ENCODE assay signal across 8 cellular contexts in genomic region chr11:65476632-65477270, GRCh38. TPM values are rescaled to one million over a fixed set of nuclear protein-coding genes. Genes with fewer than 3 reads are reported as not detected.
DNase-seq lines count a peak whose midpoint lies in the region; ATAC-seq and TF ChIP-seq lines count a peak whose summit lies in the region.

No MANE protein-coding gene starts in this region.

- H4K20me1 ChIP-seq in BLaER1, result no peaks in the 10 kb centered on the region
- no peaks in the 10 kb centered on the region for H4K20me1 ChIP-seq in Loucy (ENCODE audit: insufficient read depth, low read length, poor library complexity, severe bottlenecking)
- no peaks in the 10 kb centered on the region for H4K20me1 ChIP-seq in mammary epithelial cell (ENCODE audit: insufficient read depth, low read length)

- H3F3A ChIP-seq in Loucy (ENCODE audit: low read depth), result no peaks in the 10 kb centered on the region

- no peaks in the 10 kb centered on the region for H3K27me3 ChIP-seq in BLaER1
- no peaks in the 10 kb centered on the region for H3K27me3 ChIP-seq in Loucy (ENCODE audit: insufficient read depth, low read length, poor library complexity, severe bottlenecking)
- no peaks in the 10 kb centered on the region for H3K27me3 ChIP-seq in mammary epithelial cell (ENCODE audit: insufficient read depth, low read length)
- H3K27me3 ChIP-seq in lower lobe of right lung (ENCODE audit: low read depth), result no peaks in the 10 kb centered on the region
- H3K27me3 ChIP-seq in tibial nerve, result no peaks in the 10 kb centered on the region

- no peaks in the 10 kb centered on the region for H3K9me2 ChIP-seq in Loucy (replicated peaks; ENCODE audit: low read depth, low read length)

- TF ChIP-seq EP300 in tibial nerve (IDR thresholded peaks at IDR 0.05), result no peak

- H3K4me1 ChIP-seq in BLaER1 (peaks cover 78% of the 10 kb centered on the region), Loucy (ENCODE audit: insufficient read depth, low read length, poor library complexity, severe bottlenecking) (peaks cover 12% of the 10 kb centered on the region), mammary epithelial cell (ENCODE audit: insufficient read depth, low read length) (peaks cover 54% of the 10 kb centered on the region), lower lobe of right lung (peaks cover 58% of the 10 kb centered on the region), tibial nerve (peaks cover 0 to 67% (median 49%) of the 10 kb centered on the region in 4 donors)

- 25% methylated on average over 12 of the region's 21 CpGs for WGBS in mammary epithelial cell (ENCODE audit: low coverage, missing lambda C conversion rate)
- 7 to 11% methylated on average over 18 to 21 of the region's 21 CpGs for WGBS in tibial nerve, 2 donors

- H2AFZ ChIP-seq in Loucy (ENCODE audit: low read length) (0 out of 2 replicates have a peak overlapping the region, but pooled peaks have one; percentile 38), mammary epithelial cell (ENCODE audit: low read depth, low read length) (peak overlapping the region; percentile 60)

- H3K27ac ChIP-seq in BLaER1 (peak overlapping the region; percentile 99), mammary epithelial cell (ENCODE audit: insufficient read depth, low read depth, low read length) (peak overlapping the region; percentile 95), lower lobe of right lung (peak overlapping the region; percentile 100), tibial nerve (peak overlapping the region; percentile 95 to 100 (median 97))

- H3K4me3 ChIP-seq in BLaER1, result peak overlapping the region; percentile 79
- H3K4me3 ChIP-seq in Loucy (ENCODE audit: low read length, poor library complexity, severe bottlenecking), result peak overlapping the region; percentile 84
- peak overlapping the region; percentile 54 to 76 (median 62) for H3K4me3 ChIP-seq in mammary epithelial cell (replicated peaks in 1 of 3; ENCODE audit: insufficient read depth in 1 of 3, low read depth in 2 of 3, low read length in 3 of 3)
- peak overlapping the region; percentile 89 for H3K4me3 ChIP-seq in lower lobe of right lung
- H3K4me3 ChIP-seq in tibial nerve, result peak overlapping the region; percentile 66 to 90 (median 77)

- dilution Hi-C loops in mammary epithelial cell (cut with HindIII; ENCODE audit: low sequenced_read_pairs), result no loop called here

- intact Hi-C loops in mammary epithelial cell (cut with micrococcal nuclease) (loop anchor here (1.0 to 5.0 kb wide), 3 partner anchors 17 to 96 kb away; partner anchors contain the start of genes FAM89B, MALAT1 and ZNRD2), lower lobe of right lung (cut with DNase I) (no loop called here)

- H3K4me2 ChIP-seq in BLaER1, result peak overlapping the region; percentile 97
- peak overlapping the region; percentile 88 for H3K4me2 ChIP-seq in Loucy (ENCODE audit: low read depth, low read length, poor library complexity, severe bottlenecking)
- peak overlapping the region; percentile 93 for H3K4me2 ChIP-seq in mammary epithelial cell (ENCODE audit: insufficient read depth, low read depth, low read length)

- H3K79me2 ChIP-seq in Loucy (ENCODE audit: insufficient read depth, low read length), result peaks cover 33% of the 10 kb centered on the region
- peaks cover 39% of the 10 kb centered on the region for H3K79me2 ChIP-seq in mammary epithelial cell (ENCODE audit: insufficient read depth, low read length)

- no peak for TF ChIP-seq POLR2A in tibial nerve (IDR thresholded peaks at IDR 0.05)

- ATAC-seq in GM21447 (IDR thresholded peaks at IDR 0.05; ENCODE audit: unreplicated experiment) (peak; percentile 5), lower lobe of right lung (no peak), GM18519 (IDR thresholded peaks at IDR 0.05; ENCODE audit: low FRiP score, unreplicated experiment) (no peak)

- in situ Hi-C loops in mammary epithelial cell (cut with MboI; ENCODE audit: low sequenced_read_pairs in 2 of 2), result no loop called here

- no peak for DNase-seq in mammary epithelial cell
- DNase-seq in lower lobe of right lung, result no peak
- no peak for DNase-seq in tibial nerve (ENCODE audit: low spot score in 2 of 2)
- DNase-seq in KG1 (lab: John Stamatoyannopoulos, UW), result no peak

- CTCF ChIA-PET in mammary epithelial cell (lab: Charles Lee; ENCODE audit: low non-redundant PET), result interaction anchor here (0.6 kb wide), 2 partner anchors 20 to 32 kb away, joined by 5 to 8 read pairs; no protein-coding TSS in a partner anchor

- H3K9me3 ChIP-seq in BLaER1 (no peaks in the 10 kb centered on the region), Loucy (ENCODE audit: insufficient read depth, low read depth, low read length) (no peaks in the 10 kb centered on the region), mammary epithelial cell (replicated peaks; ENCODE audit: insufficient read depth, low read length) (no peaks in the 10 kb centered on the region), lower lobe of right lung (no peaks in the 10 kb centered on the region), tibial nerve (no peaks in the 10 kb centered on the region)

- H3K9ac ChIP-seq in BLaER1, result peak overlapping the region; percentile 97
- H3K9ac ChIP-seq in Loucy (ENCODE audit: low read depth, low read length, poor library complexity, severe bottlenecking), result peak overlapping the region; percentile 91
- peak overlapping the region; percentile 95 for H3K9ac ChIP-seq in mammary epithelial cell (ENCODE audit: insufficient read depth, low read length)

- TSS peak; percentile 81 for BruUV-seq in mammary epithelial cell (replicated peaks; lab: Mats Ljungman, UMichigan)

- H3K36me3 ChIP-seq in BLaER1 (no peaks in the 10 kb centered on the region), Loucy (ENCODE audit: insufficient read depth, low read length) (no peaks in the 10 kb centered on the region), mammary epithelial cell (ENCODE audit: insufficient read depth, low read length) (no peaks in the 10 kb centered on the region), lower lobe of right lung (no peaks in the 10 kb centered on the region), tibial nerve (no peaks in the 10 kb centered on the region)

- TF ChIP-seq CTCF in Loucy (conservative IDR thresholded peaks at IDR 0.05; ENCODE audit: low read length) (no peak), mammary epithelial cell (conservative IDR thresholded peaks at IDR 0.05 in 1 of 2, IDR thresholded peaks at IDR 0.05 in 1 of 2; ENCODE audit: extremely low read depth in 1 of 2, insufficient read depth in 1 of 2, low read depth in 1 of 2, low read length in 2 of 2) (no peak), lower lobe of right lung (IDR thresholded peaks at IDR 0.05) (no peak), tibial nerve (IDR thresholded peaks at IDR 0.05) (no peak)

RNA-seq across cellular contexts. Expression of gene MALAT1, which starts 22.1 kb away (rescaled TPM):
- total RNA-seq in mammary epithelial cell (over 10,000 TPM in 1 of 2 donors, 1,000 to 10,000 TPM in 1; 9,320 to 20,636 TPM), lower lobe of right lung (11,612 TPM), tibial nerve (over 10,000 TPM; 20,649 to 23,532 (median 22,230) TPM)
- 211 TPM for polyA plus RNA-seq in mammary epithelial cell
- polyA minus RNA-seq in mammary epithelial cell, result 7,117 TPM

RNA-seq across cellular contexts. Expression of gene SCYL1, which starts 48.1 kb away (rescaled TPM):
- total RNA-seq in mammary epithelial cell (10 to 100 TPM; 66.0 to 75.0 TPM), lower lobe of right lung (61.2 TPM), tibial nerve (100 to 1,000 TPM; 109 to 128 (median 112) TPM)
- polyA plus RNA-seq in mammary epithelial cell, result 64.8 TPM
- polyA minus RNA-seq in mammary epithelial cell, result 45.1 TPM

RNA-seq across cellular contexts. Expression of gene NEAT1, which starts 54.2 kb away (rescaled TPM):
- total RNA-seq in mammary epithelial cell (100 to 1,000 TPM; 364 to 775 TPM), lower lobe of right lung (980 TPM), tibial nerve (100 to 1,000 TPM; 427 to 571 (median 461) TPM)
- polyA plus RNA-seq in mammary epithelial cell, result 20.1 TPM
- 98.8 TPM for polyA minus RNA-seq in mammary epithelial cell
